ENCODE assay signal across 12 cellular contexts in genomic region chr19:7986321-7987083, GRCh38. TPM values are rescaled to one million over a fixed set of nuclear protein-coding genes. Genes with fewer than 3 reads are reported as not detected.
DNase-seq lines count a peak whose midpoint lies in the region; ATAC-seq and TF ChIP-seq lines count a peak whose summit lies in the region.
"Had no signal": no experiment of that assay in that cellular context is flagged by ENCODE, and none has a peak within 500 bp of the region (broad histone marks: within the 10 kb centered on the region; RNA-seq: fewer than 3 reads in every experiment).

No MANE protein-coding gene starts in this region.

- peaks cover 54% of the 10 kb centered on the region for H3K36me3 Mint-ChIP-seq in nephron progenitor cell (ENCODE audit: low read depth)

- peaks cover 5% of the 10 kb centered on the region for H3K27me3 Mint-ChIP-seq in nephron progenitor cell (ENCODE audit: low read depth, poor library complexity)

- H3K4me1 Mint-ChIP-seq in nephron progenitor cell, result peaks cover 53% of the 10 kb centered on the region

- no peak for TF ChIP-seq CTCF in nephron progenitor cell (IDR thresholded peaks at IDR 0.05)

- H3K27ac Mint-ChIP-seq in nephron progenitor cell, result peak overlapping the region; percentile 97

- DNase-seq in AG08395 (ENCODE audit: low spot score) (peak; percentile 72), NCI-H226 (peak; percentile 11), dermis blood vessel endothelial cell (peak; percentile 72), nephron progenitor cell (no peak), NCI-H146 treated with DMSO at 0.1 percent for 48 hours (lab: John Stamatoyannopoulos, UW; ENCODE audit: unreplicated experiment) (no peak), HuH-7.5 (ENCODE audit: low spot score) (no peak)
- DNase-seq: NCI-H510A treated with DMSO at 0.1 percent for 48 hours; stimulated activated naive CD4-positive, alpha-beta T cell treated with Interleukin-2 at 50 U/mL for 16 hours; T-helper 1 cell had no signal

- ATAC-seq in GM21825 (IDR thresholded peaks at IDR 0.05; ENCODE audit: unreplicated experiment) (no peak), GM18511 (IDR thresholded peaks at IDR 0.05; ENCODE audit: unreplicated experiment) (no peak)
- ATAC-seq: left lobe of liver had no signal

- no peak overlapping the region for H3K4me3 Mint-ChIP-seq in nephron progenitor cell

- no peaks in the 10 kb centered on the region for H3K9me3 Mint-ChIP-seq in nephron progenitor cell

RNA-seq across cellular contexts. Expression of gene ELAVL1, which starts 18.9 kb away (rescaled TPM):
- 43.2 and 98.7 TPM in 2 replicates for total RNA-seq in dermis blood vessel endothelial cell

RNA-seq across cellular contexts. Expression of gene TIMM44, which starts 43.0 kb away (rescaled TPM):
- total RNA-seq in dermis blood vessel endothelial cell, result 44.0 and 53.4 TPM in 2 replicates

Comparison
In these comparisons a context has a peak if more than half of its experiments do, and no peak if none do; other contexts are left out.
1. DNase-seq: peak in AG08395 (single experiment), NCI-H226 (single experiment) and dermis blood vessel endothelial cell (single experiment); none in nephron progenitor cell (single experiment), NCI-H146 treated with DMSO at 0.1 percent for 48 hours (single experiment) and HuH-7.5 (single experiment).